ENCODE assay signal across 23 cellular contexts in genomic region chr2:158816797-158817196, GRCh38. TPM values are rescaled to one million over a fixed set of nuclear protein-coding genes. Genes with fewer than 3 reads are reported as not detected.
"Had no signal": no experiment of that assay in that cellular context is flagged by ENCODE, and none has a peak within 500 bp of the region (broad histone marks: within the 10 kb centered on the region; RNA-seq: fewer than 3 reads in every experiment).

No MANE protein-coding gene starts in this region.

- DNase-seq: activated CD4-positive, alpha-beta T cell treated with anti-CD3 and anti-CD28 coated beads for 1 hour; activated CD4-positive, alpha-beta T cell treated with anti-CD3 and anti-CD28 coated beads, Interleukin-2, amount 50 U/mL, for 1 hour; activated gamma-delta T cell treated with Interleukin-2 at 50 U/mL for 16 hours; activated T-cell treated with anti-CD3 and anti-CD28 coated beads, Interleukin-2, amount 50 U/mL, for 1 hour; anterior cingulate cortex; body of pancreas; effector CD4-positive, alpha-beta T cell; heart left ventricle; islet precursor cell; left colon; mesenchymal stem cell; mucosa of descending colon; nucleus accumbens; right lobe of liver; stimulated activated CD4-positive, alpha-beta T cell treated with anti-CD3 and anti-CD28 coated beads, Interleukin-1b, Interleukin-23, amount 100 ng/mL, for 48 hours; stimulated activated naive CD8-positive, alpha-beta T cell treated with anti-CD3 and anti-CD28 coated beads, Interleukin-15, amount 100 ng/mL, for 72 hours had no signal

- H3K9me3 ChIP-seq: body of pancreas, gastroesophageal sphincter, heart left ventricle, mucosa of descending colon, right lobe of liver, tibial nerve had no signal

- H3K27ac ChIP-seq: body of pancreas, gastroesophageal sphincter, heart left ventricle, right lobe of liver, skin epidermis, tibial nerve, VCaP had no signal

- H3K36me3 ChIP-seq: gastroesophageal sphincter, heart left ventricle, right lobe of liver, tibial nerve had no signal

- H3K4me3 ChIP-seq: body of pancreas, gastroesophageal sphincter, heart left ventricle, mucosa of descending colon, right lobe of liver, skin epidermis, tibial nerve had no signal

- H3K27me3 ChIP-seq: body of pancreas, gastroesophageal sphincter, heart left ventricle, right lobe of liver, tibial nerve had no signal

- H3K4me1 ChIP-seq: gastroesophageal sphincter had no signal

- ATAC-seq: body of pancreas; gastroesophageal sphincter; heart left ventricle; left colon; mucosa of descending colon; right lobe of liver; stimulated activated naive CD8-positive, alpha-beta T cell treated with anti-CD3 and anti-CD28 coated beads, Interleukin-15, amount 100 ng/mL, for 72 hours had no signal

RNA-seq across cellular contexts. Expression of gene DAPL1, which starts 21.7 kb away (rescaled TPM):
- total RNA-seq: cardiac septum; heart left ventricle; left colon; right lobe of liver; T-helper 2 cell treated with Interferon-gamma antibody and Interleukin-4, amounts not matched to agents 100 ng/mL and 5 ng/mL, for 36 hours; urinary bladder had no signal
